16 cellular contexts compared by ENCODE assay signal in the genomic region with DNA sequence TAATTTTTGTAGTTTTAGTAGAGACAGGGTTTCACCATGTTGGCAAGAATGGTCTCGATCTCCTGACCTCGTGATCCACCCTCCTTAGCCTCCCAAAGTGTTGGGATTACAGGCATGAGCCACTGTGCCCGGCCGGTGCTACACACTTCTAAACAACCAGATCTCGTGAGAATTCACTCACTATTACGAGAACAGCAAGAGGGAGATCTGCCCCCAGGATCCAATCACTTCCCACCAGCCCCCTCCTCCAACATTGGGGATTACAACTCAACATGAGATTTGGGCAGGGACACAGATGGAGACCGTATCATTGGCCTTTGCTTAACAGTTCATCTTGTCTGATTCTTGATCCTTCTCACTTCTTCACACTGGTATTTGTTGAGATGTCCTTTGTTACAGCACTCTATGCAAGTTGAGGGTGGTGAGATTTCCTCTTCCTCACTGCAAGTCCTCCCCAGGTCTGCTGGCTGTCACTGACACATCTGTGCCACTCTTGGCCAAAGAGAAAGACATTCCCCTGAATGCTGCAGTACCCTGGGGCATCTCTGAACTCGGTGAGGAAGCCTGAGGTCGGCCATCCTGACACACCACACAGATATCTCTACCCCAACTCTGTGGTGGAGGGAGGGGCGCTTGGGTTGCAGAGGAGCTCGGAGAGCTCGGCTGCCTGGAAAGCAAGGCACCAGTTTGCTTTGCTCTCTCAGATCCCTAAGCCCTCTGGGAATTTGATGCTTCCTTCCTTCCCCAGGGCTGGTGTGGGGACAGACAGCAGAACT.
DNase-seq lines count a peak whose midpoint lies in the region; ATAC-seq lines count a peak whose summit lies in the region.
"Had no signal": no experiment of that assay in that cellular context is flagged by ENCODE, and none has a peak within 500 bp of the region (broad histone marks: within the 10 kb centered on the region; RNA-seq: fewer than 3 reads in every experiment).

No MANE protein-coding gene starts in this region.

- H3K4me3 Mint-ChIP-seq in T-helper 1 cell treated with Interleukin-12 subunit alpha and Interleukin-12 subunit beta and Interleukin-4 antibody, amounts not matched to agents 30 μg/mL and 1 μg/mL, for 36 hours = peak overlapping the region; percentile 19
- H3K4me3 Mint-ChIP-seq: naive thymus-derived CD4-positive, alpha-beta T cell had no signal

- 0 out of 2 replicates have a peak, but pooled peaks cover 4% of the 10 kb centered on the region for H3K9me3 ChIP-seq in BLaER1
- H3K9me3 ChIP-seq: lower lobe of right lung had no signal

- no peak overlapping the region for H3K4me3 ChIP-seq in BLaER1
- H3K4me3 ChIP-seq: body of pancreas, lower lobe of right lung had no signal

- H3K36me3 Mint-ChIP-seq in T-helper 1 cell treated with Interleukin-12 subunit alpha and Interleukin-12 subunit beta and Interleukin-4 antibody, amounts not matched to agents 30 μg/mL and 1 μg/mL, for 36 hours (ENCODE audit: low read depth) = peaks cover 34% of the 10 kb centered on the region

- H3K27me3 Mint-ChIP-seq in T-helper 1 cell treated with Interleukin-12 subunit alpha and Interleukin-12 subunit beta and Interleukin-4 antibody, amounts not matched to agents 30 μg/mL and 1 μg/mL, for 36 hours (ENCODE audit: low read depth) = no peaks in the 10 kb centered on the region

- H3K27ac ChIP-seq in BLaER1 = peak overlapping the region; percentile 56; the same call in 1 of the 2 replicates
- H3K27ac ChIP-seq: body of pancreas, lower lobe of right lung had no signal

- no peaks in the 10 kb centered on the region for H3K36me3 ChIP-seq in BLaER1
- H3K36me3 ChIP-seq: lower lobe of right lung had no signal

- no peak overlapping the region; the same call in 1 of the 2 replicates for H3K9ac ChIP-seq in BLaER1

- H3K27ac Mint-ChIP-seq in T-helper 1 cell treated with Interleukin-12 subunit alpha and Interleukin-12 subunit beta and Interleukin-4 antibody, amounts not matched to agents 30 μg/mL and 1 μg/mL, for 36 hours = peak overlapping the region; percentile 60
- H3K27ac Mint-ChIP-seq: activated naive CD4-positive, alpha-beta T cell treated with anti-CD3 and anti-CD28 coated beads, Interleukin-2, amount 50 U/mL, for 72 hours had no signal

- H3K9me3 Mint-ChIP-seq in T-helper 1 cell treated with Interleukin-12 subunit alpha and Interleukin-12 subunit beta and Interleukin-4 antibody, amounts not matched to agents 30 μg/mL and 1 μg/mL, for 36 hours = no peaks in the 10 kb centered on the region
- H3K9me3 Mint-ChIP-seq: activated naive CD4-positive, alpha-beta T cell treated with anti-CD3 and anti-CD28 coated beads, Interleukin-2, amount 50 U/mL, for 72 hours had no signal

- peaks cover 49% of the 10 kb centered on the region for H3K4me1 ChIP-seq in BLaER1
- H3K4me1 ChIP-seq: body of pancreas had no signal

- H3K4me1 Mint-ChIP-seq in T-helper 1 cell treated with Interleukin-12 subunit alpha and Interleukin-12 subunit beta and Interleukin-4 antibody, amounts not matched to agents 30 μg/mL and 1 μg/mL, for 36 hours (ENCODE audit: low read depth) = peaks cover 58% of the 10 kb centered on the region

- no peaks in the 10 kb centered on the region for H3K27me3 ChIP-seq in BLaER1
- H3K27me3 ChIP-seq: body of pancreas had no signal

- peaks cover 3% of the 10 kb centered on the region for H4K20me1 ChIP-seq in BLaER1

- DNase-seq in ELF-1 (ENCODE audit: low read depth, low spot score) = peak; percentile 52
- peak; percentile 62 for DNase-seq in islet precursor cell
- DNase-seq in NCI-H748 treated with DMSO at 0.1 percent for 48 hours (lab: John Stamatoyannopoulos, UW) = no peak
- no peak for DNase-seq in putamen (ENCODE audit: low spot score)
- DNase-seq in GM03348 (ENCODE audit: low spot score) = no peak
- DNase-seq: activated CD4-positive, CD25-positive, alpha-beta regulatory T cell treated with anti-CD3 and anti-CD28 coated beads, Interleukin-2, amount 50 U/mL, for 72 hours; body of pancreas; lower lobe of right lung; naive thymus-derived CD4-positive, alpha-beta T cell; NCI-H1092 treated with DMSO at 0.1 percent for 48 hours; NCI-H2107; substantia nigra had no signal

- peak overlapping the region; percentile 74 for H3K4me2 ChIP-seq in BLaER1

- no peak for ATAC-seq in HG02981 (IDR thresholded peaks at IDR 0.05; ENCODE audit: unreplicated experiment)
- ATAC-seq: activated naive CD4-positive, alpha-beta T cell treated with anti-CD3 and anti-CD28 coated beads, Interleukin-2, amount 50 U/mL, for 72 hours; body of pancreas; lower lobe of right lung; naive thymus-derived CD4-positive, alpha-beta T cell had no signal

Comparison
In these comparisons a context has a peak if more than half of its experiments do, and no peak if none do; other contexts are left out.
1. DNase-seq: peak in ELF-1 (single experiment) and islet precursor cell (single experiment); none in NCI-H748 treated with DMSO at 0.1 percent for 48 hours (single experiment), putamen (single experiment) and GM03348 (single experiment).